8 cellular contexts compared by ENCODE assay signal in the genomic region with DNA sequence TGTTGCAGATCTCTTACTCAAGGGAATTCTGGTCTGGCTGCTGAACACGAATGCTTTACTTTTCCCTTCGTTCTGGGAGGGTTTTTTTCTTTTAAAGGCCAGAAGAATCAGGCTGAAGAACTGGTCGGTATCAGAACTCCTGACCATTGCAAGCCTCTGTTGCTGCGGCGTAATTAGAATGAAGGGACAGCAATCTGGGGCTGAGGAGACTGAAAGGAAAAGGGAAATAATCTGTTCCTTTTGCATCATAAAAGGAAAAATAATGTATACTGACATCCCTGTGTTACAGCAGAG. TPM values are rescaled to one million over a fixed set of nuclear protein-coding genes. Genes with fewer than 3 reads are reported as not detected.
DNase-seq lines count a peak whose midpoint lies in the region; ATAC-seq, FAIRE-seq and TF ChIP-seq lines count a peak whose summit lies in the region.

No MANE protein-coding gene starts in this region.

- peak overlapping the region; percentile 87 for H3K27ac Mint-ChIP-seq in activated CD8-positive, alpha-beta memory T cell treated with anti-CD3 and anti-CD28 coated beads, Interleukin-2, amount 10 ng/mL, durations not matched to agents 7 days and 5 days
- H3K27ac Mint-ChIP-seq in astrocyte (ENCODE audit: unreplicated experiment): peak overlapping the region; percentile 56

- H3K27me3 Mint-ChIP-seq in activated CD8-positive, alpha-beta memory T cell treated with anti-CD3 and anti-CD28 coated beads, Interleukin-2, amount 10 ng/mL, durations not matched to agents 7 days and 5 days: peaks cover 3% of the 10 kb centered on the region
- no peaks in the 10 kb centered on the region for H3K27me3 Mint-ChIP-seq in astrocyte (ENCODE audit: low read depth, unreplicated experiment)

- peaks cover 12% of the 10 kb centered on the region for H3K36me3 Mint-ChIP-seq in activated CD8-positive, alpha-beta memory T cell treated with anti-CD3 and anti-CD28 coated beads, Interleukin-2, amount 10 ng/mL, durations not matched to agents 7 days and 5 days
- no peaks in the 10 kb centered on the region for H3K36me3 Mint-ChIP-seq in astrocyte (ENCODE audit: low read depth, unreplicated experiment)

- peaks cover 46% of the 10 kb centered on the region for H4K20me1 ChIP-seq in astrocyte (ENCODE audit: insufficient read depth, low read length)

- H3K4me2 ChIP-seq in astrocyte (ENCODE audit: low read length): peak overlapping the region; percentile 97

- H3K27me3 ChIP-seq in astrocyte (ENCODE audit: insufficient read depth, low read length) (peaks cover 9% of the 10 kb centered on the region), thymus (ENCODE audit: control insufficient read depth, insufficient read depth) (no peaks in the 10 kb centered on the region)

- peak overlapping the region; percentile 94 for H2AFZ ChIP-seq in astrocyte (ENCODE audit: low read depth, low read length)

- H3K4me1 ChIP-seq in astrocyte (ENCODE audit: insufficient read depth, low read length): peaks cover 11% of the 10 kb centered on the region
- peaks cover 3% of the 10 kb centered on the region for H3K4me1 ChIP-seq in thymus (ENCODE audit: control insufficient read depth, insufficient read depth, low read length)

- H3K9me3 ChIP-seq in astrocyte (ENCODE audit: insufficient read depth, low read depth, low read length) (peaks cover 3% of the 10 kb centered on the region), thymus (ENCODE audit: control insufficient read depth) (no peaks in the 10 kb centered on the region)

- ATAC-seq in activated CD8-positive, alpha-beta memory T cell treated with anti-CD3 and anti-CD28 coated beads, Interleukin-2, amount 10 ng/mL, durations not matched to agents 7 days and 5 days: no peak
- ATAC-seq in left lobe of liver: peak; percentile 11

- H3K4me3 Mint-ChIP-seq in activated CD8-positive, alpha-beta memory T cell treated with anti-CD3 and anti-CD28 coated beads, Interleukin-2, amount 10 ng/mL, durations not matched to agents 7 days and 5 days: peak overlapping the region; percentile 83
- H3K4me3 Mint-ChIP-seq in astrocyte (ENCODE audit: unreplicated experiment): peak overlapping the region; percentile 96

- H3K27ac ChIP-seq in astrocyte (ENCODE audit: low read depth, low read length) (peak overlapping the region; percentile 79), thymus (ENCODE audit: low read depth) (peak overlapping the region; percentile 88)

- peak overlapping the region; percentile 91 for H3K4me3 ChIP-seq in astrocyte (ENCODE audit: insufficient read depth, low read depth, low read length)
- peak overlapping the region; percentile 75 for H3K4me3 ChIP-seq in thymus (ENCODE audit: low read length)

- no peak for DNase-seq in activated CD8-positive, alpha-beta memory T cell treated with anti-CD3 and anti-CD28 coated beads, Interleukin-2, amount 10 ng/mL, durations not matched to agents 7 days and 5 days
- no peak for DNase-seq in activated CD8-positive, alpha-beta memory T cell treated with anti-CD3 and anti-CD28 coated beads, Interleukin-2, amount 50 U/mL, for 48 hours
- DNase-seq in astrocyte (ENCODE audit: low read depth) (no peak), left lobe of liver (ENCODE audit: low spot score) (no peak)
- DNase-seq in activated CD4-positive, CD25-positive, alpha-beta regulatory T cell treated with anti-CD3 and anti-CD28 coated beads, Interleukin-2, amount 50 U/mL, for 72 hours: no peak
- no peak for DNase-seq in activated CD8-positive, alpha-beta memory T cell treated with anti-CD3 and anti-CD28 coated beads, Interleukin-2, amount 50 U/mL, for 4 hours
- no peak for DNase-seq in activated CD8-positive, alpha-beta memory T cell treated with anti-CD3 and anti-CD28 coated beads for 24 hours

- no peak for FAIRE-seq in astrocyte (lab: Jason Lieb, UNC)

- no peaks in the 10 kb centered on the region for H3K9me3 Mint-ChIP-seq in activated CD8-positive, alpha-beta memory T cell treated with anti-CD3 and anti-CD28 coated beads, Interleukin-2, amount 10 ng/mL, durations not matched to agents 7 days and 5 days (ENCODE audit: low read depth)
- peaks cover 3% of the 10 kb centered on the region for H3K9me3 Mint-ChIP-seq in astrocyte (ENCODE audit: unreplicated experiment)

- CTCF ChIA-PET in activated CD8-positive, alpha-beta memory T cell treated with anti-CD3 and anti-CD28 coated beads, Interleukin-2, amount 10 ng/mL, durations not matched to agents 7 days and 5 days (lab: Charles Lee): no interaction called here

- 2% methylated on average over 5 of the region's 5 CpGs for WGBS in thymus

- peak overlapping the region; percentile 93 for H3K9ac ChIP-seq in astrocyte (ENCODE audit: low read length)

- peaks cover 23% of the 10 kb centered on the region for H3K4me1 Mint-ChIP-seq in activated CD8-positive, alpha-beta memory T cell treated with anti-CD3 and anti-CD28 coated beads, Interleukin-2, amount 10 ng/mL, durations not matched to agents 7 days and 5 days
- peaks cover 12% of the 10 kb centered on the region for H3K4me1 Mint-ChIP-seq in astrocyte (ENCODE audit: low read depth, unreplicated experiment)

- no peaks in the 10 kb centered on the region for H3K36me3 ChIP-seq in astrocyte (ENCODE audit: insufficient read depth, low read length)
- no peaks in the 10 kb centered on the region for H3K36me3 ChIP-seq in thymus (ENCODE audit: control insufficient read depth, insufficient read depth)

- H3K79me2 ChIP-seq in astrocyte (ENCODE audit: insufficient read depth, low read length): peaks cover 52% of the 10 kb centered on the region

- no peak for TF ChIP-seq CTCF in astrocyte (IDR thresholded peaks at IDR 0.05; ENCODE audit: insufficient read depth, low read depth, low read length)

RNA-seq across cellular contexts. Expression of a gene that starts 0.7 kb away (rescaled TPM):
- 10 to 100 TPM; 16.3 to 22.7 TPM for total RNA-seq in activated CD8-positive, alpha-beta memory T cell treated with anti-CD3 and anti-CD28 coated beads, Interleukin-2, amount 10 ng/mL, durations not matched to agents 7 days and 5 days
- total RNA-seq in astrocyte: 68.3 and 81.8 TPM in 2 replicates
- total RNA-seq in left lobe of liver: 85.5 TPM
- 29.4 TPM for polyA plus RNA-seq in thymus
